Comparison of ENCODE assay signal across 13 cellular contexts in the genomic region with DNA sequence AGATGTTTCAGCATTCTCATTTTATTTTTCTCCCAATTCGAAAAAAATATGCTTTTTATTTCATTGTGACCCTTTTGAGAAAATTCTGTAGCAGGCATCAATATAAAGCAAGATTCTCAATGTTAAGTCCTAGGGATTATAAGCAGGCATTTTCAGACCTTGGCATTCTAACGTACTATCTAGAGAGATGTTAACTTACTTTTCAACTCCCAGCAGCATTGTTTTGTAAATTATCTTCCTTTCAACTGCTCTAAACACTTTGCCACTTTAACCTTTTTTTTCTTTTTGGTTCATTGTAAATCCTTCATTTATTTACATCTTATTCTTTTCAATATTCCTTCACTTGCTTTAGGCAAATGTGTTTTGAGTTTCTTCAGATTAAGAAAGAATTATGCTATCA.
"Had no signal": no experiment of that assay in that cellular context is flagged by ENCODE, and none has a peak within 500 bp of the region (broad histone marks: within the 10 kb centered on the region; RNA-seq: fewer than 3 reads in every experiment).

No MANE protein-coding gene starts in this region.

- H3K27me3 ChIP-seq: body of pancreas, neutrophil, SJCRH30 had no signal

- H3K36me3 ChIP-seq: neutrophil, SJCRH30, thoracic aorta had no signal

- H3K4me1 ChIP-seq: SJCRH30 had no signal

- DNase-seq: activated CD4-positive, alpha-beta memory T cell treated with anti-CD3 and anti-CD28 coated beads, Interleukin-2, amount 10 ng/mL, durations not matched to agents 7 days and 5 days; activated naive CD8-positive, alpha-beta T cell treated with anti-CD3 and anti-CD28 coated beads, Interleukin-2, amount 50 U/mL, for 24 hours; activated T-cell treated with anti-CD3 and anti-CD28 coated beads, Interleukin-2, amount 50 U/mL, for 72 hours; mesendoderm; SJCRH30; stimulated activated CD4-positive, alpha-beta T cell treated with anti-CD3 and anti-CD28 coated beads, Interleukin-4, amount 100 ng/mL, for 1 hour; stimulated activated CD8-positive, alpha-beta memory T cell treated with anti-CD3 and anti-CD28 coated beads, Interleukin-4, amount 100 ng/mL, for 48 hours; stimulated activated naive CD8-positive, alpha-beta T cell treated with anti-CD3 and anti-CD28 coated beads, Interleukin-15, amount 100 ng/mL, for 72 hours; T-helper 9 cell had no signal

- H3K27ac Mint-ChIP-seq: activated CD4-positive, alpha-beta memory T cell treated with anti-CD3 and anti-CD28 coated beads, Interleukin-2, amount 10 ng/mL, durations not matched to agents 7 days and 5 days; activated naive CD8-positive, alpha-beta T cell treated with anti-CD3 and anti-CD28 coated beads, Interleukin-2, amount 50 U/mL, for 24 hours; activated T-cell treated with anti-CD3 and anti-CD28 coated beads, Interleukin-2, amount 50 U/mL, for 72 hours had no signal

- H3K9me3 ChIP-seq: body of pancreas, neutrophil, SJCRH30, thoracic aorta had no signal

- H3K9me3 Mint-ChIP-seq: activated CD4-positive, alpha-beta memory T cell treated with anti-CD3 and anti-CD28 coated beads, Interleukin-2, amount 10 ng/mL, durations not matched to agents 7 days and 5 days; activated naive CD8-positive, alpha-beta T cell treated with anti-CD3 and anti-CD28 coated beads, Interleukin-2, amount 50 U/mL, for 24 hours; activated T-cell treated with anti-CD3 and anti-CD28 coated beads, Interleukin-2, amount 50 U/mL, for 72 hours; stimulated activated naive CD8-positive, alpha-beta T cell treated with anti-CD3 and anti-CD28 coated beads, Interleukin-15, amount 100 ng/mL, for 72 hours had no signal

- H3K27ac ChIP-seq: body of pancreas, neutrophil, SJCRH30 had no signal

- H3K4me3 ChIP-seq: body of pancreas, SJCRH30, thoracic aorta had no signal

- ATAC-seq: activated naive CD8-positive, alpha-beta T cell treated with anti-CD3 and anti-CD28 coated beads, Interleukin-2, amount 50 U/mL, for 24 hours; activated T-cell treated with anti-CD3 and anti-CD28 coated beads, Interleukin-2, amount 50 U/mL, for 72 hours; left lobe of liver; stimulated activated naive CD8-positive, alpha-beta T cell treated with anti-CD3 and anti-CD28 coated beads, Interleukin-15, amount 100 ng/mL, for 72 hours had no signal

- H3K27me3 Mint-ChIP-seq: activated CD4-positive, alpha-beta memory T cell treated with anti-CD3 and anti-CD28 coated beads, Interleukin-2, amount 10 ng/mL, durations not matched to agents 7 days and 5 days; activated naive CD8-positive, alpha-beta T cell treated with anti-CD3 and anti-CD28 coated beads, Interleukin-2, amount 50 U/mL, for 24 hours; stimulated activated naive CD8-positive, alpha-beta T cell treated with anti-CD3 and anti-CD28 coated beads, Interleukin-15, amount 100 ng/mL, for 72 hours had no signal

- H3K4me3 Mint-ChIP-seq: activated CD4-positive, alpha-beta memory T cell treated with anti-CD3 and anti-CD28 coated beads, Interleukin-2, amount 10 ng/mL, durations not matched to agents 7 days and 5 days; activated naive CD8-positive, alpha-beta T cell treated with anti-CD3 and anti-CD28 coated beads, Interleukin-2, amount 50 U/mL, for 24 hours; activated T-cell treated with anti-CD3 and anti-CD28 coated beads, Interleukin-2, amount 50 U/mL, for 72 hours; stimulated activated naive CD8-positive, alpha-beta T cell treated with anti-CD3 and anti-CD28 coated beads, Interleukin-15, amount 100 ng/mL, for 72 hours had no signal

- H3K4me1 Mint-ChIP-seq: activated CD4-positive, alpha-beta memory T cell treated with anti-CD3 and anti-CD28 coated beads, Interleukin-2, amount 10 ng/mL, durations not matched to agents 7 days and 5 days; activated naive CD8-positive, alpha-beta T cell treated with anti-CD3 and anti-CD28 coated beads, Interleukin-2, amount 50 U/mL, for 24 hours; stimulated activated naive CD8-positive, alpha-beta T cell treated with anti-CD3 and anti-CD28 coated beads, Interleukin-15, amount 100 ng/mL, for 72 hours had no signal
